ENCODE assay signal across 11 cellular contexts in the genomic region with DNA sequence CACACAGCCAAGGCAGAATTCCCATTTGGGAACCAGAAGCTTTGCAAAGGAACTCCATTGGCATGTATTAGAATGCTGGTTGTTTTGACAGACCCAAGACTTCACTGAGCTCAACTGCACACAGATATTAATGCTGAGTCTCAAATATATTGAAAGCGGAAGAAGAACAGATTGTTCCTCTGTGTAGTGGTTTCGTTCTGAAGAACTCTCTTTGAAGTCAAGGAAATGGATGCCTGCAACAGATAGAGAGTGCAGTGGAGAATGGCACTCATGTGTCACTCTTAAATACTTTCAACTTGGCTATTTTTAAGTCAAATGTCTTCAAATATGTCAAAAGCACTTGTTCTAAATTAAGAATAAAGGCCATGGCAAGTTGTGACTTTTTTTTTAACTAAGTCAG.
DNase-seq lines count a peak whose midpoint lies in the region; ATAC-seq lines count a peak whose summit lies in the region.
"Had no signal": no experiment of that assay in that cellular context is flagged by ENCODE, and none has a peak within 500 bp of the region (broad histone marks: within the 10 kb centered on the region; RNA-seq: fewer than 3 reads in every experiment).

No MANE protein-coding gene starts in this region.

- H3K36me3 Mint-ChIP-seq in T-helper 1 cell treated with Interleukin-12 subunit alpha and Interleukin-12 subunit beta and Interleukin-4 antibody, amounts not matched to agents 30 μg/mL and 1 μg/mL, for 36 hours (ENCODE audit: low read depth): peaks cover 14% of the 10 kb centered on the region

- peak; percentile 91 for ATAC-seq in GM19035 (IDR thresholded peaks at IDR 0.05; ENCODE audit: unreplicated experiment)
- peak; percentile 98 for ATAC-seq in HG03039 (IDR thresholded peaks at IDR 0.05; ENCODE audit: unreplicated experiment)

- no peaks in the 10 kb centered on the region for H3K27me3 Mint-ChIP-seq in T-helper 1 cell treated with Interleukin-12 subunit alpha and Interleukin-12 subunit beta and Interleukin-4 antibody, amounts not matched to agents 30 μg/mL and 1 μg/mL, for 36 hours (ENCODE audit: low read depth)

- H3K9me3 Mint-ChIP-seq in T-helper 1 cell treated with Interleukin-12 subunit alpha and Interleukin-12 subunit beta and Interleukin-4 antibody, amounts not matched to agents 30 μg/mL and 1 μg/mL, for 36 hours: peaks cover 29% of the 10 kb centered on the region

- H3K27ac Mint-ChIP-seq in T-helper 1 cell treated with Interleukin-12 subunit alpha and Interleukin-12 subunit beta and Interleukin-4 antibody, amounts not matched to agents 30 μg/mL and 1 μg/mL, for 36 hours: peak overlapping the region; percentile 20
- H3K27ac Mint-ChIP-seq: endodermal cell had no signal

- peaks cover 15% of the 10 kb centered on the region for H3K4me1 Mint-ChIP-seq in T-helper 1 cell treated with Interleukin-12 subunit alpha and Interleukin-12 subunit beta and Interleukin-4 antibody, amounts not matched to agents 30 μg/mL and 1 μg/mL, for 36 hours (ENCODE audit: low read depth)
- H3K4me1 Mint-ChIP-seq: endodermal cell had no signal

- DNase-seq in CD1c-positive myeloid dendritic cell (ENCODE audit: extremely low spot score): peak; percentile 27
- no peak for DNase-seq in NCI-H128 (lab: John Stamatoyannopoulos, UW; ENCODE audit: unreplicated experiment)
- DNase-seq in amygdala (lab: John Stamatoyannopoulos, UW): no peak
- DNase-seq in NCI-H510A (lab: John Stamatoyannopoulos, UW): no peak
- no peak for DNase-seq in A172 (ENCODE audit: low spot score)
- DNase-seq: endodermal cell, KG1, mesendoderm had no signal

- no peak overlapping the region for H3K4me3 Mint-ChIP-seq in T-helper 1 cell treated with Interleukin-12 subunit alpha and Interleukin-12 subunit beta and Interleukin-4 antibody, amounts not matched to agents 30 μg/mL and 1 μg/mL, for 36 hours
- H3K4me3 Mint-ChIP-seq: endodermal cell had no signal
